ENCODE assay signal across 8 cellular contexts in the genomic region with DNA sequence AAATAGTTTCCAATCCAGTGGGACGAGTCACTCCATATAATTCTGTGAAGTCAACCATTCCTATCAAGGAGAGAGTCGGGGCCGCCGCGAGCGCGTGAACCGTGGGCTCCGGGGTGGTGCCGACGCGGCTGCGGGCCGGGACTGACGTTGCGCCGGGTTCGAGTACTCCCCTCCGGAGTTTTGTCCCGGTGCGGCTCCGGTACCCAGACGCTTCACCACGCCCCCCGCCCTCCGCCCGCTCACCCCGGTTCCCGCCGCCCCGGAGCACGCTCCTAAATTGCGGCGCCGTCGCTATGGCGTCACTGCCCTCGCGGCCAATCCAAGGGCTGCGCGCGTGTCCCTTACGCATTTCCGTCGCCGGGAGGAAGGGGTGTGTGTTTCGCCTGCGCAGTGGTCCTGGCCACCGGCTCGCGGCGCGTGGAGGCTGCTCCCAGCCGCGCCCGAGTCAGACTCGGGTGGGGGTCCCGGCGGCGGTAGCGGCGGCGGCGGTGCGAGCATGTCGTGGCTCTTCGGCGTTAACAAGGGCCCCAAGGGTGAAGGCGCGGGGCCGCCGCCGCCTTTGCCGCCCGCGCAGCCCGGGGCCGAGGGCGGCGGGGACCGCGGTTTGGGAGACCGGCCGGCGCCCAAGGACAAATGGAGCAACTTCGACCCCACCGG. TPM values are rescaled to one million over a fixed set of nuclear protein-coding genes. Genes with fewer than 3 reads are reported as not detected.
DNase-seq lines count a peak whose midpoint lies in the region; ATAC-seq and TF ChIP-seq lines count a peak whose summit lies in the region.

Gene ATAD3B (plus strand): TSS at position 377 of the 657 bp plus-strand sequence. CDS start 120 bp downstream, at position 497.

- BruUV-seq in Panc1 (replicated peaks; lab: Mats Ljungman, UMichigan), result no TSS peak

- peaks cover 21% of the 10 kb centered on the region for H3K4me1 Mint-ChIP-seq in activated T-cell treated with anti-CD3 and anti-CD28 coated beads, Interleukin-2, amount 50 U/mL, for 4 hours (ENCODE audit: low read depth)

- intact Hi-C loops in Panc1 (cut with micrococcal nuclease; ENCODE audit: unreplicated experiment), result no loop called here

- H3K4me1 ChIP-seq in Panc1 (ENCODE audit: control insufficient read depth, insufficient read depth, low read length) (peaks cover 9% of the 10 kb centered on the region; the same call in 1 of the 2 replicates), esophagus (ENCODE audit: control insufficient read depth in 2 of 2, insufficient read depth in 2 of 2, low read length in 1 of 2) (peaks cover 3 to 13% of the 10 kb centered on the region in 2 donors), mucosa of stomach (ENCODE audit: control insufficient read depth, insufficient read depth, low read length) (peaks cover 8% of the 10 kb centered on the region)

- peak within 1 kb of the TSS; percentile 94 for H3K4me3 Mint-ChIP-seq in activated T-cell treated with anti-CD3 and anti-CD28 coated beads, Interleukin-2, amount 50 U/mL, for 4 hours

- ATAC-seq in GM21717 (IDR thresholded peaks at IDR 0.05; ENCODE audit: unreplicated experiment), result peak; percentile 74
- peak; percentile 97 for ATAC-seq in Panc1
- peak; percentile 97 for ATAC-seq in activated T-cell treated with anti-CD3 and anti-CD28 coated beads, Interleukin-2, amount 50 U/mL, for 4 hours

- no peaks in the 10 kb centered on the region for H3K9me3 Mint-ChIP-seq in activated T-cell treated with anti-CD3 and anti-CD28 coated beads, Interleukin-2, amount 50 U/mL, for 4 hours

- CTCF ChIA-PET in Panc1 (lab: Charles Lee), result no interaction called here

- H3K9me3 ChIP-seq in Panc1 (ENCODE audit: control insufficient read depth, insufficient read depth, low read depth, low read length) (no peaks in the 10 kb centered on the region), esophagus (ENCODE audit: control insufficient read depth in 2 of 2, insufficient read depth in 1 of 2, low read depth in 1 of 2, low read length in 1 of 2) (no peaks in the 10 kb centered on the region), mucosa of stomach (ENCODE audit: control insufficient read depth, low read length) (no peaks in the 10 kb centered on the region)

- POLR2A ChIA-PET in Panc1 (lab: Charles Lee), result no interaction called here

- peak within 1 kb of the TSS; percentile 77 for H3K9ac ChIP-seq in mucosa of stomach (ENCODE audit: low read length)

- TF ChIP-seq CTCF in Panc1 (IDR thresholded peaks at IDR 0.05), result no peak

- H3K27ac ChIP-seq in Panc1 (ENCODE audit: low read length) (peak within 1 kb of the TSS; percentile 98), esophagus (ENCODE audit: low read depth in 2 of 2, low read length in 1 of 2) (peak within 1 kb of the TSS; percentile 93 to 94)

- H3K36me3 ChIP-seq in Panc1 (ENCODE audit: control insufficient read depth, insufficient read depth, low read length) (peaks cover 3% of the 10 kb centered on the region; the same call in 1 of the 2 replicates), esophagus (ENCODE audit: control insufficient read depth in 2 of 2, insufficient read depth in 2 of 2, low read length in 1 of 2) (no peaks in the 10 kb centered on the region), mucosa of stomach (ENCODE audit: control insufficient read depth, insufficient read depth, low read length) (no peaks in the 10 kb centered on the region)

- WGBS in esophagus, 2 donors, result 1% methylated on average over 58 to 87 of the region's 87 CpGs

- H3K36me3 Mint-ChIP-seq in activated T-cell treated with anti-CD3 and anti-CD28 coated beads, Interleukin-2, amount 50 U/mL, for 4 hours (ENCODE audit: insufficient read depth), result peaks cover 2% of the 10 kb centered on the region

- H3K27me3 ChIP-seq in Panc1 (ENCODE audit: control insufficient read depth, insufficient read depth, low read length) (no peaks in the 10 kb centered on the region), esophagus (ENCODE audit: control insufficient read depth in 1 of 2, insufficient read depth in 2 of 2, low read length in 2 of 2) (no peaks in the 10 kb centered on the region), mucosa of stomach (ENCODE audit: control insufficient read depth, insufficient read depth, low read length) (no peaks in the 10 kb centered on the region)

- H3K27me3 Mint-ChIP-seq in activated T-cell treated with anti-CD3 and anti-CD28 coated beads, Interleukin-2, amount 50 U/mL, for 4 hours (ENCODE audit: low read depth), result no peaks in the 10 kb centered on the region

- DNase-seq in DMS53 (lab: John Stamatoyannopoulos, UW), result peak; percentile 98
- peak; percentile 86 for DNase-seq in KBM-7
- DNase-seq in Panc1 (ENCODE audit: low read depth, low spot score), result peak; percentile 68
- DNase-seq in activated T-cell treated with anti-CD3 and anti-CD28 coated beads, Interleukin-2, amount 50 U/mL, for 4 hours, result peak; percentile 92
- peak; percentile 98 for DNase-seq in stimulated activated CD8-positive, alpha-beta memory T cell treated with anti-CD3 and anti-CD28 coated beads, Interleukin-4, amount 100 ng/mL, for 48 hours

- H3K4me3 ChIP-seq in Panc1 (ENCODE audit: low read depth in 2 of 2, low read length in 2 of 2) (peak within 1 kb of the TSS; percentile 75 to 84), esophagus (ENCODE audit: low read depth in 1 of 2, low read length in 2 of 2) (peak within 1 kb of the TSS; percentile 86 to 87), mucosa of stomach (ENCODE audit: low read length) (peak within 1 kb of the TSS; percentile 66)

- in situ Hi-C loops in KBM-7 (cut with MboI; ENCODE audit: low pct_unique_long_range_greater_than_20kb, low sequenced_read_pairs), result no loop called here
- in situ Hi-C loops in Panc1 (cut with HindIII; ENCODE audit: low pct_unique_long_range_greater_than_20kb, low sequenced_read_pairs), result no loop called here

RNA-seq across cellular contexts. Expression of gene ATAD3B, which starts in this region (rescaled TPM):
- 104 TPM for total RNA-seq in Panc1 (2021; ENCODE audit: unreplicated experiment)
- 74.5 TPM for polyA plus RNA-seq in Panc1 (2012; ENCODE audit: insufficient read length)
- 100 to 1,000 TPM; 193 to 208 (median 194) TPM for total RNA-seq in activated T-cell treated with anti-CD3 and anti-CD28 coated beads, Interleukin-2, amount 50 U/mL, for 4 hours
- polyA plus RNA-seq in esophagus, result 10 to 100 TPM; 20.7 to 43.3 TPM

Comparison
In these comparisons a context has a peak if more than half of its experiments do, and no peak if none do; other contexts are left out.
1. Peak in every context shown above with its lines: DNase-seq, ATAC-seq, H3K4me3 ChIP-seq and H3K27ac ChIP-seq.